ENCODE assay signal across 12 cellular contexts in the genomic region with DNA sequence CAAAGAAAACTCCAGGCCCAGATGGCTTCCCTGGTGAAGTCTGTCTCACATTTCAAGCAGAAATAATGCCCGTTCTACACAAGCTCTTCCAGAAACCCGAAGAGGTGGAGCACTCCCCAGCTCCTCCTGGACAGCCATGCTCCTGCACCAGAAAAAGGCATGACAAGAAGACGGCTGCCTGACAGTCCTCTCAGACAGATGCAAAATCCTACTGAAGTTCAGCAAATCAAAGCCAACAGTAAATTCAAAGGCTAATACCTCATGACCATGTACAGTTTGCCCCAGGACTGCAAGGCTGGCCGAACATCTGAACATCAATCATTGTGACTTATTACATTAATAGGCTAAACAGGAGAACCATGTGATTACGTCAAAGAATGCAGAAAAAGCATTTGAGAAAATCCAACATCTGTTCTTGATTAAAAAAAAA. TPM values are rescaled to one million over a fixed set of nuclear protein-coding genes. Genes with fewer than 3 reads are reported as not detected.
DNase-seq lines count a peak whose midpoint lies in the region; ATAC-seq and TF ChIP-seq lines count a peak whose summit lies in the region.
"Had no signal": no experiment of that assay in that cellular context is flagged by ENCODE, and none has a peak within 500 bp of the region (broad histone marks: within the 10 kb centered on the region; RNA-seq: fewer than 3 reads in every experiment).

No MANE protein-coding gene starts in this region.

- CTCF ChIA-PET in T-cell (lab: Charles Lee) = interaction anchor here in 1 of 2 donors (0.8 kb wide), 1 partner anchor 1566 kb away, joined by 4 read pairs; no protein-coding TSS in a partner anchor

- ATAC-seq in T-cell (replicated peaks in 1 of 4) (no peak), GM18867 (IDR thresholded peaks at IDR 0.05; ENCODE audit: unreplicated experiment) (no peak)
- ATAC-seq: A549; activated naive CD4-positive, alpha-beta T cell treated with anti-CD3 and anti-CD28 coated beads, Interleukin-2, amount 50 U/mL, for 72 hours had no signal

- peak overlapping the region; percentile 22 for H3K27ac Mint-ChIP-seq in T-helper 2 cell treated with Interferon-gamma antibody and Interleukin-4, amounts not matched to agents 5 μg/mL and 100 μg/mL, for 36 hours
- peak overlapping the region; percentile 56 to 71 for H3K27ac Mint-ChIP-seq in T-cell

- no peak overlapping the region for H3K4me3 Mint-ChIP-seq in T-helper 2 cell treated with Interferon-gamma antibody and Interleukin-4, amounts not matched to agents 5 μg/mL and 100 μg/mL, for 36 hours
- peak overlapping the region in 1 of 3 donors; percentile 28 for H3K4me3 Mint-ChIP-seq in T-cell

- intact Hi-C loops in uterus (cut with DNase I; ENCODE audit: low total_unique reads) = no loop called here

- POLR2A ChIA-PET in T-cell (lab: Charles Lee) = interaction anchor here (0.6 to 2.9 kb wide), 2 partner anchors 10 to 19 kb away, joined by 6 to 33 read pairs; no protein-coding TSS in a partner anchor

- H3K9me3 Mint-ChIP-seq in T-helper 2 cell treated with Interferon-gamma antibody and Interleukin-4, amounts not matched to agents 5 μg/mL and 100 μg/mL, for 36 hours = no peaks in the 10 kb centered on the region
- H3K9me3 Mint-ChIP-seq in T-cell = peaks cover 0 to 6% (median 0%) of the 10 kb centered on the region in 3 donors
- H3K9me3 Mint-ChIP-seq: activated naive CD4-positive, alpha-beta T cell treated with anti-CD3 and anti-CD28 coated beads, Interleukin-2, amount 50 U/mL, for 72 hours had no signal

- no peak for DNase-seq in T-helper 2 cell treated with Interferon-gamma antibody and Interleukin-4, amounts not matched to agents 5 μg/mL and 100 μg/mL, for 36 hours (ENCODE audit: low spot score)
- DNase-seq in T-helper 2 cell (no peak), T-cell (no peak), fibroblast of villous mesenchyme (ENCODE audit: low read depth) (peak; percentile 84), uterus (peak in 1 of 2 donors; percentile 21), RKO (ENCODE audit: low spot score) (no peak), amygdala (lab: John Stamatoyannopoulos, UW) (no peak)
- DNase-seq: GDM1 had no signal

- no peak for TF ChIP-seq POLR2A in uterus (IDR thresholded peaks at IDR 0.05)

- H3K27me3 ChIP-seq in uterus = no peaks in the 10 kb centered on the region
- H3K27me3 ChIP-seq: right atrium auricular region had no signal

- TF ChIP-seq CTCF in fibroblast of villous mesenchyme (IDR thresholded peaks at IDR 0.05; ENCODE audit: insufficient read depth, low read depth, low read length) (no peak), uterus (IDR thresholded peaks at IDR 0.05) (no peak)

- peaks cover 11% of the 10 kb centered on the region for H3K27me3 Mint-ChIP-seq in T-helper 2 cell treated with Interferon-gamma antibody and Interleukin-4, amounts not matched to agents 5 μg/mL and 100 μg/mL, for 36 hours (ENCODE audit: low read depth)
- no peaks in the 10 kb centered on the region for H3K27me3 Mint-ChIP-seq in T-cell

- H3K36me3 Mint-ChIP-seq in T-helper 2 cell treated with Interferon-gamma antibody and Interleukin-4, amounts not matched to agents 5 μg/mL and 100 μg/mL, for 36 hours (ENCODE audit: low read depth) = peaks cover 4% of the 10 kb centered on the region
- peaks cover 8% of the 10 kb centered on the region for H3K36me3 Mint-ChIP-seq in T-cell
- H3K36me3 Mint-ChIP-seq: activated naive CD4-positive, alpha-beta T cell treated with anti-CD3 and anti-CD28 coated beads, Interleukin-2, amount 50 U/mL, for 72 hours had no signal

- H3K27ac ChIP-seq in uterus = peak overlapping the region; percentile 13 to 63
- H3K27ac ChIP-seq: A549, right atrium auricular region had no signal

- peaks cover 14% of the 10 kb centered on the region for H3K4me1 Mint-ChIP-seq in T-helper 2 cell treated with Interferon-gamma antibody and Interleukin-4, amounts not matched to agents 5 μg/mL and 100 μg/mL, for 36 hours (ENCODE audit: low read depth)
- H3K4me1 Mint-ChIP-seq in T-cell = peaks cover 54 to 68% (median 62%) of the 10 kb centered on the region in 3 donors

- H3K9me3 ChIP-seq in uterus = no peaks in the 10 kb centered on the region
- H3K9me3 ChIP-seq: A549, right atrium auricular region had no signal

- no peak overlapping the region for H3K4me3 ChIP-seq in fibroblast of villous mesenchyme (ENCODE audit: low read depth, low read length)
- no peak overlapping the region for H3K4me3 ChIP-seq in uterus
- H3K4me3 ChIP-seq: A549, right atrium auricular region had no signal

- no peaks in the 10 kb centered on the region for H3K36me3 ChIP-seq in uterus
- H3K36me3 ChIP-seq: right atrium auricular region had no signal

- peaks cover 0 to 5% of the 10 kb centered on the region in 2 donors for H3K4me1 ChIP-seq in uterus
- H3K4me1 ChIP-seq: A549, right atrium auricular region had no signal

RNA-seq across cellular contexts. Expression of a gene that starts 30.8 kb away (rescaled TPM):
- total RNA-seq in T-cell = 100 to 1,000 TPM in 1 of 5 donors, 10 to 100 TPM in 4; 57.0 to 125 (median 78.2) TPM
- 43.5 and 44.9 TPM in 2 replicates for total RNA-seq in fibroblast of villous mesenchyme
- total RNA-seq in uterus = 10 to 100 TPM; 15.4 to 53.1 (median 31.8) TPM

RNA-seq across cellular contexts. Expression of a gene that starts 50.8 kb away (rescaled TPM):
- total RNA-seq in T-cell (10 to 100 TPM; 29.3 to 94.0 (median 31.2) TPM), fibroblast of villous mesenchyme (8.7 and 9.1 TPM in 2 replicates), uterus (10 to 100 TPM in 3 of 4 donors, 1 to 10 TPM in 1; 7.4 to 29.9 (median 14.2) TPM)

RNA-seq across cellular contexts. Expression of a gene that starts 50.8 kb away (rescaled TPM):
- total RNA-seq in T-cell = 1 to 10 TPM; 2.5 to 3.7 (median 2.7) TPM
- 1.6 and 4.7 TPM in 2 replicates for total RNA-seq in fibroblast of villous mesenchyme
- total RNA-seq in uterus = 1 to 10 TPM in 2 of 4 donors, under 1 TPM in 1, not detected in 1; 0.26 to 5.8 (median 5.5) TPM
